Comparison of ENCODE assay signal across 1 cellular context in the genomic region with DNA sequence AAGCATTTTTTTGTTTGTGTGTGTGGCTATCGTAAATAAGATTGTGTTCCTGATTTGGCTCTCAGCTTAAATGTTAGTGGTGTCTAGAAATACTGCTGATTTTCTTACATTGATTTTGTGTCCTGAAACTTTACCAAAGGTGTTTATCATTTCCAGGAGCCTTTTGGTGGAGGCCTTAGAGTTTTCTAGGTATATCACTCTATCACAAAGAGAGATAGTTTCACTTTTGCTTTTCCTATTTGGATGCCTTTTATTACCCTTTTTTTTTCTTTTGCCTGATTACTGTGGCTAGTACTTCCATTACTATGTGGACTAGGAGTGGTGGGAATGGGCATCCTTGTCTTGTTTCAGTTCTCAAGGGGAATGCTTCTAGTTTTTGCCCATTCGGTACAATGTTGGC.
TF ChIP-seq lines count a peak whose summit lies in the region.

No MANE protein-coding gene starts in this region.

TF ChIP-seq in GM23338, 12 proteins besides CTCF, POLR2A, EP300 and RAD21 (continued from another document):
- TF ChIP-seq, protein P1, sequence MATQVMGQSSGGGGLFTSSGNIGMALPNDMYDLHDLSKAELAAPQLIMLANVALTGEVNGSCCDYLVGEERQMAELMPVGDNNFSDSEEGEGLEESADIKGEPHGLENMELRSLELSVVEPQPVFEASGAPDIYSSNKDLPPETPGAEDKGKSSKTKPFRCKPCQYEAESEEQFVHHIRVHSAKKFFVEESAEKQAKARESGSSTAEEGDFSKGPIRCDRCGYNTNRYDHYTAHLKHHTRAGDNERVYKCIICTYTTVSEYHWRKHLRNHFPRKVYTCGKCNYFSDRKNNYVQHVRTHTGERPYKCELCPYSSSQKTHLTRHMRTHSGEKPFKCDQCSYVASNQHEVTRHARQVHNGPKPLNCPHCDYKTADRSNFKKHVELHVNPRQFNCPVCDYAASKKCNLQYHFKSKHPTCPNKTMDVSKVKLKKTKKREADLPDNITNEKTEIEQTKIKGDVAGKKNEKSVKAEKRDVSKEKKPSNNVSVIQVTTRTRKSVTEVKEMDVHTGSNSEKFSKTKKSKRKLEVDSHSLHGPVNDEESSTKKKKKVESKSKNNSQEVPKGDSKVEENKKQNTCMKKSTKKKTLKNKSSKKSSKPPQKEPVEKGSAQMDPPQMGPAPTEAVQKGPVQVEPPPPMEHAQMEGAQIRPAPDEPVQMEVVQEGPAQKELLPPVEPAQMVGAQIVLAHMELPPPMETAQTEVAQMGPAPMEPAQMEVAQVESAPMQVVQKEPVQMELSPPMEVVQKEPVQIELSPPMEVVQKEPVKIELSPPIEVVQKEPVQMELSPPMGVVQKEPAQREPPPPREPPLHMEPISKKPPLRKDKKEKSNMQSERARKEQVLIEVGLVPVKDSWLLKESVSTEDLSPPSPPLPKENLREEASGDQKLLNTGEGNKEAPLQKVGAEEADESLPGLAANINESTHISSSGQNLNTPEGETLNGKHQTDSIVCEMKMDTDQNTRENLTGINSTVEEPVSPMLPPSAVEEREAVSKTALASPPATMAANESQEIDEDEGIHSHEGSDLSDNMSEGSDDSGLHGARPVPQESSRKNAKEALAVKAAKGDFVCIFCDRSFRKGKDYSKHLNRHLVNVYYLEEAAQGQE (IDR thresholded peaks at IDR 0.05; ENCODE audit: unreplicated experiment) = no peak
